20 cellular contexts compared by ENCODE assay signal in the genomic region with DNA sequence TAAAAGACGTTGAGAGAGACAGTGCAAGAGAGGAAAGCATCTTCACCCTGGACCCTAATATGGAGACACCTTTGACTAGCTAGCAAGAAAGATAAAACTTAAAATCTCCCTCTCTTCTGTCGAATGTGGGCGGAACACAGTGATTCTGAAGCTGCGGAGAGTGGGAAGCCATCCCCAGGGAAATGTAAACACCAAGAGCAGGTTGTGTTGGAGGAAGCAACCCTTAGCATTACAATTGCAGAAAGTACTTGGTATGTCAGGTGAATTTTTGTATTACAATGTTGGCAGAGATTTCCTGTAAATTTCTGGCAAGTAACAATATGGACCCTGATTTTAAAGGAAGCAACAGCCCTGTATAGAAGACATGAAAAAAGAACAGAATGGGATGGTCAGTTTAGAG.
"Had no signal": no experiment of that assay in that cellular context is flagged by ENCODE, and none has a peak within 500 bp of the region (broad histone marks: within the 10 kb centered on the region; RNA-seq: fewer than 3 reads in every experiment).

No MANE protein-coding gene starts in this region.

- H3K4me3 ChIP-seq: mucosa of descending colon, neural progenitor cell, right lobe of liver, testis had no signal

- H3K27ac ChIP-seq: neural progenitor cell, right lobe of liver, testis had no signal

- H3K4me3 Mint-ChIP-seq: activated CD4-positive, alpha-beta memory T cell treated with anti-CD3 and anti-CD28 coated beads, Interleukin-2, amount 10 ng/mL, durations not matched to agents 7 days and 5 days; activated CD8-positive, alpha-beta memory T cell treated with anti-CD3 and anti-CD28 coated beads, Interleukin-2, amount 10 ng/mL, durations not matched to agents 7 days and 5 days; activated naive CD8-positive, alpha-beta T cell treated with anti-CD3 and anti-CD28 coated beads for 36 hours; naive B cell; neural progenitor cell; type B pancreatic cell had no signal

- H3K27me3 ChIP-seq: neural progenitor cell, right lobe of liver, testis had no signal

- H3K4me2 ChIP-seq: neural progenitor cell had no signal

- H3K36me3 Mint-ChIP-seq: activated CD8-positive, alpha-beta memory T cell treated with anti-CD3 and anti-CD28 coated beads, Interleukin-2, amount 10 ng/mL, durations not matched to agents 7 days and 5 days; activated naive CD8-positive, alpha-beta T cell treated with anti-CD3 and anti-CD28 coated beads for 36 hours; naive B cell; neural progenitor cell; type B pancreatic cell had no signal

- H3K36me3 ChIP-seq: neural progenitor cell, right lobe of liver had no signal

- ATAC-seq: activated CD8-positive, alpha-beta memory T cell treated with anti-CD3 and anti-CD28 coated beads, Interleukin-2, amount 10 ng/mL, durations not matched to agents 7 days and 5 days; mucosa of descending colon; right lobe of liver had no signal

- H3K27ac Mint-ChIP-seq: activated CD4-positive, alpha-beta memory T cell treated with anti-CD3 and anti-CD28 coated beads, Interleukin-2, amount 10 ng/mL, durations not matched to agents 7 days and 5 days; activated CD8-positive, alpha-beta memory T cell treated with anti-CD3 and anti-CD28 coated beads, Interleukin-2, amount 10 ng/mL, durations not matched to agents 7 days and 5 days; activated naive CD8-positive, alpha-beta T cell treated with anti-CD3 and anti-CD28 coated beads for 36 hours; neural progenitor cell had no signal

- H3K4me1 Mint-ChIP-seq: activated CD4-positive, alpha-beta memory T cell treated with anti-CD3 and anti-CD28 coated beads, Interleukin-2, amount 10 ng/mL, durations not matched to agents 7 days and 5 days; activated CD8-positive, alpha-beta memory T cell treated with anti-CD3 and anti-CD28 coated beads, Interleukin-2, amount 10 ng/mL, durations not matched to agents 7 days and 5 days; activated naive CD8-positive, alpha-beta T cell treated with anti-CD3 and anti-CD28 coated beads for 36 hours; naive B cell had no signal

- H3K9ac ChIP-seq: neural progenitor cell had no signal

- DNase-seq: activated CD4-positive, alpha-beta memory T cell treated with anti-CD3 and anti-CD28 coated beads, Interleukin-2, amount 10 ng/mL, durations not matched to agents 7 days and 5 days; activated CD4-positive, alpha-beta T cell treated with anti-CD3 and anti-CD28 coated beads for 48 hours; activated CD4-positive, CD25-positive, alpha-beta regulatory T cell; activated CD8-positive, alpha-beta memory T cell treated with anti-CD3 and anti-CD28 coated beads, Interleukin-2, amount 10 ng/mL, durations not matched to agents 7 days and 5 days; activated naive CD4-positive, alpha-beta T cell; activated naive CD8-positive, alpha-beta T cell treated with anti-CD3 and anti-CD28 coated beads for 36 hours; amniotic stem cell; erythroblast; left cardiac atrium; mesenchymal stem cell; mucosa of descending colon; naive B cell; right lobe of liver; small intestine; stimulated activated CD4-positive, alpha-beta T cell treated with anti-CD3 and anti-CD28 coated beads, Interleukin-15, amount 100 ng/mL, for 24 hours; stimulated activated CD4-positive, alpha-beta T cell treated with anti-CD3 and anti-CD28 coated beads, Interleukin-2, amount 100 ng/mL, for 48 hours; T-helper 9 cell; testis had no signal

- H3K4me1 ChIP-seq: neural progenitor cell, right lobe of liver, testis had no signal

- H3K9me3 Mint-ChIP-seq: activated CD4-positive, alpha-beta memory T cell treated with anti-CD3 and anti-CD28 coated beads, Interleukin-2, amount 10 ng/mL, durations not matched to agents 7 days and 5 days; activated naive CD8-positive, alpha-beta T cell treated with anti-CD3 and anti-CD28 coated beads for 36 hours had no signal

- H2AFZ ChIP-seq: neural progenitor cell had no signal

- H3K9me3 ChIP-seq: right lobe of liver, testis had no signal
